Comparison of ENCODE assay signal across 11 cellular contexts in the genomic region with DNA sequence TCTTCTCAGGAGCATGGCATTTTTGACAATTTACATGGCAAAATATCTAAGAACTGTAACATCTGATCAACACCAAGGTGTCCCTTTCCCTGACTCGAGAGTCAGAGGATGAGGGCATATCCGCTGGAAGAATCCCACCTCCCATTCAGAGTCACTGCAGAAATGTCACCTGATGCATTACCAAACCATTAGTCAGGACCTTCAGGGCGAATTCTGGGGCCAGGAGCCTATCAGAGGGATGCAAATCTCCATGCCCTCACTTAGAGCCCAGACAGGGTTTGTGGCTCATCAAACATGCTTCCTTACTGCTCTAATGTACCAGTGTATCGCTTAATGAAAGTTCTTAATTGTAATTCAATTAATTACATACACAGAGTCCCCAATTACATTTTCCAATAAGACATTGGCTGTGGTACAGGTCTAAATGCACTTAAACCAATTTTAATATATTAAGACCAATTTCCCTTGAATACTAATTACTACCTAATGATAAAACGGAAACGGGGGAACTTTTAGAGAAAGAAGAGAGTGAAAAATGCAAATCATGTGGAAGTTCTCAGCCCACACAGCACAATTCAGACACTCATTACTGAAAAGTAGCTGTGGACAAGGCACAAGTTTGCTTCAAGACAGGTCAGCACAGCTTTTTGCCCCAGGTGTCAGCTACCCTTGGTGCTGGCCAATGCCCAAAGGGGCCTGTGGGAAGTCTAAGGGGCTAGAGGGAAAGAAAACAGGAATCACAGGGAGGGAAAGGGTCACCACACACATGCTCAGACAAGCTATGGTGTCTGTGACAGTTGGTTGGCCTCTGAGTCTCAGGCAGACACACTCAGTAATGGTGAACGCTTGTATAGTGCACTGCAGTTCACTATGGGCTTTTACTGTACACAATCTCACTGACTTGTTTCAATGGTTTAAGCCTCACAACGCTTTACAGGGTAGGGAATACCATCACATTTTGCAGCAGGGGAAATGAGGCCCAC.
A peak's percentile ranks its signal among the peaks of the same experiment; 100 is the strongest.
DNase-seq lines count a peak whose midpoint lies in the region; ATAC-seq and TF ChIP-seq lines count a peak whose summit lies in the region.
"Had no signal": no experiment of that assay in that cellular context is flagged by ENCODE, and none has a peak within 500 bp of the region (broad histone marks: within the 10 kb centered on the region; RNA-seq: fewer than 3 reads in every experiment).

No MANE protein-coding gene starts in this region.

- no peak overlapping the region for H3K4me3 ChIP-seq in RWPE2 (ENCODE audit: severe bottlenecking)
- H3K4me3 ChIP-seq: colonic mucosa, left lung had no signal

- no peak overlapping the region for H3K4me3 Mint-ChIP-seq in stimulated activated effector memory CD8-positive, alpha-beta T cell treated with anti-CD3 and anti-CD28 coated beads, Interleukin-12 subunit alpha, Interleukin-12 subunit beta, amount 100 ng/mL, for 72 hours

- H3K4me1 ChIP-seq in RWPE2 (ENCODE audit: insufficient read depth, poor library complexity, severe bottlenecking): peaks cover 16% of the 10 kb centered on the region
- H3K4me1 ChIP-seq: left lung had no signal

- no peaks in the 10 kb centered on the region for H3K27me3 ChIP-seq in RWPE2 (ENCODE audit: insufficient read depth, poor library complexity, severe bottlenecking)
- H3K27me3 ChIP-seq: colonic mucosa, left lung had no signal

- H3K36me3 ChIP-seq in RWPE2 (ENCODE audit: low read depth): no peaks in the 10 kb centered on the region
- H3K36me3 ChIP-seq: colonic mucosa, left lung had no signal

- ATAC-seq in GM18870 (IDR thresholded peaks at IDR 0.05; ENCODE audit: unreplicated experiment) (peak; percentile 64), HG02798 (IDR thresholded peaks at IDR 0.05; ENCODE audit: poor library complexity, unreplicated experiment) (peak; percentile 84), RWPE2 (ENCODE audit: low read depth) (peak; percentile 42; the same call in 1 of the 3 replicates), HG03571 (IDR thresholded peaks at IDR 0.05; ENCODE audit: unreplicated experiment) (no peak), GM19035 (IDR thresholded peaks at IDR 0.05; ENCODE audit: unreplicated experiment) (no peak)
- no peak for ATAC-seq in stimulated activated effector memory CD8-positive, alpha-beta T cell treated with anti-CD3 and anti-CD28 coated beads, Interleukin-12 subunit alpha, Interleukin-12 subunit beta, amount 100 ng/mL, for 72 hours
- ATAC-seq: left lung had no signal

- TF ChIP-seq CTCF in RWPE2 (IDR thresholded peaks at IDR 0.05; ENCODE audit: poor library complexity, severe bottlenecking): no peak

- H3K36me3 Mint-ChIP-seq in stimulated activated effector memory CD8-positive, alpha-beta T cell treated with anti-CD3 and anti-CD28 coated beads, Interleukin-12 subunit alpha, Interleukin-12 subunit beta, amount 100 ng/mL, for 72 hours: no peaks in the 10 kb centered on the region

- H3K9me3 Mint-ChIP-seq in stimulated activated effector memory CD8-positive, alpha-beta T cell treated with anti-CD3 and anti-CD28 coated beads, Interleukin-12 subunit alpha, Interleukin-12 subunit beta, amount 100 ng/mL, for 72 hours: no peaks in the 10 kb centered on the region

- DNase-seq in RWPE2 (ENCODE audit: low spot score): no peak
- DNase-seq in stimulated activated effector memory CD8-positive, alpha-beta T cell treated with anti-CD3 and anti-CD28 coated beads, Interleukin-12 subunit alpha, Interleukin-12 subunit beta, amount 100 ng/mL, for 72 hours (ENCODE audit: low spot score in 2 of 2): no peak
- DNase-seq in superior temporal gyrus (ENCODE audit: extremely low spot score): no peak
- DNase-seq: activated CD4-positive, alpha-beta T cell treated with anti-CD3 and anti-CD28 coated beads for 1 hour; activated naive CD4-positive, alpha-beta T cell treated with anti-CD3 and anti-CD28 coated beads, Interleukin-2, amount 50 U/mL, for 16 hours; colonic mucosa; left lung had no signal

- H3K27ac Mint-ChIP-seq in stimulated activated effector memory CD8-positive, alpha-beta T cell treated with anti-CD3 and anti-CD28 coated beads, Interleukin-12 subunit alpha, Interleukin-12 subunit beta, amount 100 ng/mL, for 72 hours: peak overlapping the region; percentile 18

- H3K4me1 Mint-ChIP-seq in stimulated activated effector memory CD8-positive, alpha-beta T cell treated with anti-CD3 and anti-CD28 coated beads, Interleukin-12 subunit alpha, Interleukin-12 subunit beta, amount 100 ng/mL, for 72 hours: no peaks in the 10 kb centered on the region

- no peaks in the 10 kb centered on the region for H3K9me3 ChIP-seq in RWPE2 (ENCODE audit: severe bottlenecking)
- H3K9me3 ChIP-seq: colonic mucosa, left lung had no signal

- peak overlapping the region; percentile 24 for H3K27ac ChIP-seq in RWPE2 (ENCODE audit: poor library complexity, severe bottlenecking)
- H3K27ac ChIP-seq: colonic mucosa, left lung had no signal

Comparison
In these comparisons a context has a peak if more than half of its experiments do, and no peak if none do; other contexts are left out.
1. ATAC-seq: peak in GM18870 (single experiment), HG02798 (single experiment) and RWPE2 (single experiment); none in stimulated activated effector memory CD8-positive, alpha-beta T cell treated with anti-CD3 and anti-CD28 coated beads, Interleukin-12 subunit alpha, Interleukin-12 subunit beta, amount 100 ng/mL, for 72 hours (single experiment), HG03571 (single experiment) and GM19035 (single experiment).